In genomic region chr6:108904731-108905130, GRCh38 we compare ENCODE assay signal across 10 cellular contexts. TPM values are rescaled to one million over a fixed set of nuclear protein-coding genes. Genes with fewer than 3 reads are reported as not detected.
A peak's percentile ranks its signal among the peaks of the same experiment; 100 is the strongest.
DNase-seq lines count a peak whose midpoint lies in the region; ATAC-seq, FAIRE-seq and TF ChIP-seq lines count a peak whose summit lies in the region.
"Had no signal": no experiment of that assay in that cellular context is flagged by ENCODE, and none has a peak within 500 bp of the region (broad histone marks: within the 10 kb centered on the region; RNA-seq: fewer than 3 reads in every experiment).

No MANE protein-coding gene starts in this region.

- no peaks in the 10 kb centered on the region for H3K27me3 ChIP-seq in BLaER1
- H3K27me3 ChIP-seq: cardiac muscle cell had no signal

- DNase-seq in T-cell, result peak in 1 of 34 experiments; percentile 19
- no peak for DNase-seq in D721Med (ENCODE audit: insufficient read length, low spot score)
- no peak for DNase-seq in iPS-NIHi7 (ENCODE audit: extremely low spot score)
- no peak for DNase-seq in stimulated activated CD8-positive, alpha-beta memory T cell treated with anti-CD3 and anti-CD28 coated beads, Interleukin-4, amount 100 ng/mL, for 48 hours
- no peak for DNase-seq in WTC11 (ENCODE audit: low spot score)
- DNase-seq: NCI-H2171 treated with DMSO at 0.1 percent for 48 hours had no signal

- no peaks in the 10 kb centered on the region for H3K9me3 ChIP-seq in BLaER1

- H3K27ac Mint-ChIP-seq in T-cell (peak overlapping the region; percentile 8 to 78), WTC11 (no peak overlapping the region)

- H4K20me1 ChIP-seq in BLaER1, result no peaks in the 10 kb centered on the region

- H3K36me3 ChIP-seq in BLaER1, result no peaks in the 10 kb centered on the region
- H3K36me3 ChIP-seq: cardiac muscle cell had no signal

- 0 out of 2 replicates have a peak overlapping the region, but pooled peaks have one; percentile 11 for H3K4me2 ChIP-seq in BLaER1

- no peak overlapping the region for H3K9ac ChIP-seq in BLaER1

- H3K27ac ChIP-seq in BLaER1, result no peak overlapping the region
- H3K27ac ChIP-seq: cardiac muscle cell had no signal

- no peak overlapping the region for H3K4me3 ChIP-seq in BLaER1
- H3K4me3 ChIP-seq: cardiac muscle cell had no signal

- H3K36me3 Mint-ChIP-seq in T-cell (peaks cover 4% of the 10 kb centered on the region), WTC11 (no peaks in the 10 kb centered on the region)

- no peak for FAIRE-seq in D721Med (lab: Jason Lieb, UNC)

- ATAC-seq in GM19397 (IDR thresholded peaks at IDR 0.05; ENCODE audit: unreplicated experiment) (peak; percentile 99), HG03045 (IDR thresholded peaks at IDR 0.05; ENCODE audit: unreplicated experiment) (peak; percentile 97), T-cell (replicated peaks in 1 of 4) (no peak), WTC11 (no peak)

- CTCF ChIA-PET in T-cell (lab: Charles Lee), result no interaction called here
- CTCF ChIA-PET in WTC11 (lab: Charles Lee), result interaction anchor here (1.3 to 2.1 kb wide), 2 partner anchors 12 to 63 kb away, joined by 3 to 8 read pairs; no protein-coding TSS in a partner anchor

- TF ChIP-seq CTCF in D721Med (IDR thresholded peaks at IDR 0.05; ENCODE audit: insufficient read depth, missing control alignments), result no peak
- TF ChIP-seq CTCF in WTC11 (IDR thresholded peaks at IDR 0.05), result no peak

- H3K4me1 Mint-ChIP-seq in T-cell, result peaks cover 25 to 39% (median 28%) of the 10 kb centered on the region in 3 donors
- peaks cover 7% of the 10 kb centered on the region; the same call in 1 of the 2 replicates for H3K4me1 Mint-ChIP-seq in WTC11

- no peaks in the 10 kb centered on the region for H3K27me3 Mint-ChIP-seq in T-cell
- H3K27me3 Mint-ChIP-seq in WTC11 (ENCODE audit: low read depth), result no peaks in the 10 kb centered on the region

- POLR2A ChIA-PET in T-cell (lab: Charles Lee) (interaction anchor here (0.5 kb wide), 2 partner anchors 19 to 342 kb away, joined by 3 to 6 read pairs; no protein-coding TSS in a partner anchor), WTC11 (lab: Charles Lee) (no interaction called here)

- H3K9me3 Mint-ChIP-seq in T-cell (no peaks in the 10 kb centered on the region), WTC11 (no peaks in the 10 kb centered on the region)

- no peak overlapping the region for H3K4me3 Mint-ChIP-seq in T-cell
- no peak overlapping the region for H3K4me3 Mint-ChIP-seq in WTC11

- H3K4me1 ChIP-seq in BLaER1, result peaks cover 35% of the 10 kb centered on the region

TF ChIP-seq in WTC11, 78 proteins besides CTCF, POLR2A, EP300 and RAD21:
- TF ChIP-seq HMGA2 (CRISPR knock-in tag; IDR thresholded peaks at IDR 0.05) (no peak), ZNF138 (CRISPR knock-in tag; conservative IDR thresholded peaks at IDR 0.05) (no peak), TEAD4 (CRISPR knock-in tag; IDR thresholded peaks at IDR 0.05) (no peak), USF2 (CRISPR knock-in tag; IDR thresholded peaks at IDR 0.05) (no peak), NR2C2 (CRISPR knock-in tag; IDR thresholded peaks at IDR 0.05) (no peak), ESRRA (CRISPR knock-in tag; IDR thresholded peaks at IDR 0.05; ENCODE audit: borderline replicate concordance) (no peak), CREM (CRISPR knock-in tag; IDR thresholded peaks at IDR 0.05) (no peak)

RNA-seq across cellular contexts. Expression of gene ARMC2, which starts 56.5 kb away (rescaled TPM):
- total RNA-seq in T-cell (1 to 10 TPM; 6.4 to 10.0 (median 8.1) TPM), WTC11 (2021) (4.6 to 5.2 TPM (median 4.7 TPM) in 3 replicates)

Comparison
In these comparisons a context has a peak if more than half of its experiments do, and no peak if none do; other contexts are left out.
1. ATAC-seq: peak in GM19397 (single experiment) and HG03045 (single experiment); none in T-cell (0 of 4) and WTC11 (single experiment).